ENCODE assay signal across 9 cellular contexts in the genomic region with DNA sequence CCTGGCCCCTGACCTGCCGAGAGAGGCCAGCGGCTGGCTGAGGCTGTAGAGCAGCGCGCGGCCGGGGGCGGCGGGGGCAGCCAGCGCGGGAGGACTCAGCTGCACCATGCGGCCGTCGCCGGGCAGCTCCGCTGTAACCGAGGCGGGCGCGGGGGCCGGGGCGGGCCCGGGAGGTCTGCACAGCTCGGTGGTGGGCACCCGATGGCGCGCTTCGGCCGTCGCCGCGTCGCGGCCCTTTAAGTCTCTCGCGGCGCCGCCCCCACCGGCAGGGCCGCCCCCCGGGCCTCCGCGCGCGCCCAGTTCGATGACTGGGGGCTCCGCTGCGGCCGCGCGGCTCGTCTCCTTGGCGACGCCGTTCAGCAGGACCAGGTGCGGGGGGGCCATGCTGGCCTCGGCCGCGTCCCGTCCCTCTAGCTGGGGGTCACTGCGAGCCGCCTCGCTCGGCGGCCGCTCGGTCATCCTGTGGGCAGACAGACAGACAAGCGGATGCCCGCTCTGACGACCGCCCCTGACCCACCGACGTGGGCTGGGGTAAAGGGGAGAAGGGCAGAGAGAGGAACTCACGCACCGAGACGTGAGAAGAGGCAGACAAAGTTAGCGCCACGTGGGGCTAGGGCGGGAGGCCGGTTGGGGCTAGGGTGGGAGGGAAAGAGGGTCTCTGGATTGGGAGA. TPM values are rescaled to one million over a fixed set of nuclear protein-coding genes. Genes with fewer than 3 reads are reported as not detected.
DNase-seq lines count a peak whose midpoint lies in the region; ATAC-seq and TF ChIP-seq lines count a peak whose summit lies in the region.
"Had no signal": no experiment of that assay in that cellular context is flagged by ENCODE, and none has a peak within 500 bp of the region (broad histone marks: within the 10 kb centered on the region; RNA-seq: fewer than 3 reads in every experiment).

No MANE protein-coding gene starts in this region.

- no peak for TF ChIP-seq POLR2A in erythroblast (IDR thresholded peaks at IDR 0.05; ENCODE audit: low read length)

- intact Hi-C loops in Caco-2 (cut with micrococcal nuclease; ENCODE audit: unreplicated experiment), result no loop called here

- no peaks in the 10 kb centered on the region for H3K4me1 Mint-ChIP-seq in Caco-2 (ENCODE audit: low read depth, unreplicated experiment)
- H3K4me1 Mint-ChIP-seq in osteocyte (ENCODE audit: unreplicated experiment), result peaks cover 11% of the 10 kb centered on the region

- ATAC-seq in HG02840 (IDR thresholded peaks at IDR 0.05; ENCODE audit: low FRiP score, unreplicated experiment) (no peak), HG03196 (IDR thresholded peaks at IDR 0.05; ENCODE audit: unreplicated experiment) (no peak), GM21367 (IDR thresholded peaks at IDR 0.05; ENCODE audit: unreplicated experiment) (no peak)

- H3K4me3 ChIP-seq in Caco-2 (ENCODE audit: low read depth, low read length) (peak overlapping the region; percentile 53), NT2/D1 (ENCODE audit: insufficient read length, low read depth) (peak overlapping the region; percentile 39)

- H3K27me3 Mint-ChIP-seq in Caco-2 (ENCODE audit: insufficient read depth, unreplicated experiment) (no peaks in the 10 kb centered on the region), osteocyte (ENCODE audit: unreplicated experiment) (peaks cover 57% of the 10 kb centered on the region)

- H3K36me3 ChIP-seq in Caco-2 (ENCODE audit: control insufficient read depth, insufficient read depth, low read length) (no peaks in the 10 kb centered on the region), NT2/D1 (ENCODE audit: insufficient read depth, insufficient read length, low read length) (no peaks in the 10 kb centered on the region)

- POLR2A ChIA-PET in Caco-2 (lab: Charles Lee), result interaction anchor here (0.6 kb wide), 1 partner anchor 38 kb away, joined by 7 read pairs; no protein-coding TSS in a partner anchor

- H3K9me3 Mint-ChIP-seq in Caco-2 (ENCODE audit: unreplicated experiment) (no peaks in the 10 kb centered on the region), osteocyte (ENCODE audit: unreplicated experiment) (no peaks in the 10 kb centered on the region)

- BruUV-seq in Caco-2 (replicated peaks; lab: Mats Ljungman, UMichigan), result no TSS peak

- H3K27ac Mint-ChIP-seq in Caco-2 (ENCODE audit: unreplicated experiment) (no peak overlapping the region), osteocyte (ENCODE audit: unreplicated experiment) (no peak overlapping the region)

- H3K9ac ChIP-seq in NT2/D1 (ENCODE audit: insufficient read length, low read depth), result peak overlapping the region; percentile 62

- no peak overlapping the region for H3K4me3 Mint-ChIP-seq in Caco-2 (ENCODE audit: unreplicated experiment)
- peak overlapping the region; percentile 58 for H3K4me3 Mint-ChIP-seq in osteocyte (ENCODE audit: unreplicated experiment)

- peak in 1 of 2 experiments; percentile 42 for DNase-seq in Caco-2
- DNase-seq in NT2/D1 (ENCODE audit: low read depth, low spot score), result no peak
- peak; percentile 65 to 74 for DNase-seq in erythroblast (lab: John Stamatoyannopoulos, UW)
- no peak for DNase-seq in osteocyte (ENCODE audit: extremely low spot score, unreplicated experiment)
- no peak for DNase-seq in stimulated activated CD4-positive, alpha-beta T cell treated with anti-CD3 and anti-CD28 coated beads, Interleukin-15, amount 100 ng/mL, for 24 hours
- DNase-seq: anterior cingulate cortex had no signal

- H3K36me3 Mint-ChIP-seq in Caco-2 (ENCODE audit: insufficient read depth, unreplicated experiment) (no peaks in the 10 kb centered on the region), osteocyte (ENCODE audit: unreplicated experiment) (no peaks in the 10 kb centered on the region)

- 0 out of 2 replicates have a peak, but pooled peaks cover 3% of the 10 kb centered on the region for H3K4me1 ChIP-seq in Caco-2
- H3K4me1 ChIP-seq in NT2/D1 (ENCODE audit: insufficient read depth, insufficient read length), result peaks cover 21% of the 10 kb centered on the region

- no peak for TF ChIP-seq CTCF in Caco-2 (IDR thresholded peaks at IDR 0.05; ENCODE audit: insufficient read depth in 1 of 2, low read depth in 1 of 2, low read length in 1 of 2, severe bottlenecking in 1 of 2, unreplicated experiment in 1 of 2)
- no peak for TF ChIP-seq CTCF in osteocyte (IDR thresholded peaks at IDR 0.05)

- H3K9me3 ChIP-seq in Caco-2 (no peaks in the 10 kb centered on the region), NT2/D1 (ENCODE audit: insufficient read depth, low read length) (no peaks in the 10 kb centered on the region)

- H3K27me3 ChIP-seq in Caco-2 (replicated peaks; ENCODE audit: control insufficient read depth, insufficient read depth, low read length) (no peaks in the 10 kb centered on the region), NT2/D1 (ENCODE audit: insufficient read depth, insufficient read length) (peaks cover 93% of the 10 kb centered on the region)

- CTCF ChIA-PET in Caco-2 (lab: Charles Lee), result interaction anchor here (0.9 to 1.0 kb wide), 2 partner anchors 35 to 46 kb away, joined by 3 to 6 read pairs; no protein-coding TSS in a partner anchor

RNA-seq across cellular contexts. Expression of a gene that starts 6.5 kb away (rescaled TPM):
- total RNA-seq in Caco-2 (2022) (12.2 and 15.2 TPM in 2 replicates), osteocyte (not detected in 2 replicates)

RNA-seq across cellular contexts. Expression of a gene that starts 35.7 kb away (rescaled TPM):
- total RNA-seq in Caco-2 (2022), result 3.8 and 6.1 TPM in 2 replicates
- total RNA-seq in osteocyte, result not detected in 2 replicates

Comparison
In these comparisons a context has a peak if more than half of its experiments do, and no peak if none do; other contexts are left out.
1. DNase-seq: peak in erythroblast (2 of 2); none in NT2/D1 (single experiment), osteocyte (single experiment) and stimulated activated CD4-positive, alpha-beta T cell treated with anti-CD3 and anti-CD28 coated beads, Interleukin-15, amount 100 ng/mL, for 24 hours (single experiment).
2. RNA of a gene that starts 6.5 kb away (total RNA-seq): 12.2 to 15.2 TPM in Caco-2; not detected in osteocyte; every median in the first group is over 10 times any median in the second.